1 cellular context compared by ENCODE assay signal in the genomic region with DNA sequence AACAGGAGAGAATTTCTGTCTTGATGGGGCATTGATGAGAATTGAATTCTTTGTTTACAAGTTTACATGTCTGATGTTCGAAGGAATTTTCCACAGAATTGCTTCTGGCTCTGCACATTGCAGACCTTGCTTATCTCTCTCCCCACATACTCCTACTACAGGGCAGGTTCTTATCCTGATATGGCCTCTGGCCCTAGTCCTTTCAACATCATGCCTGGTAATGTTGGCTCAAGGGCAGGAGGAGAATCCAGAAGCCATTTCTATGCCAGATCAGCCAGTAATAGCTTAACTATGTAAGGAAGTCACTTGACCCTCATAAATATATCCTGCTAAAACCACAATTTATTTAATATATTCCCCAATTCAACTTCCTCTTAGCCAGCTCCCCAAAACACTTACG.
TF ChIP-seq lines count a peak whose summit lies in the region.

No MANE protein-coding gene starts in this region.

TF ChIP-seq in HCT116, 20 proteins besides CTCF, POLR2A, EP300 and RAD21 (continued from another document):
- no peak for TF ChIP-seq EGR1 (IDR thresholded peaks at IDR 0.05; ENCODE audit: low read depth)
